ENCODE assay signal across 8 cellular contexts in the genomic region with DNA sequence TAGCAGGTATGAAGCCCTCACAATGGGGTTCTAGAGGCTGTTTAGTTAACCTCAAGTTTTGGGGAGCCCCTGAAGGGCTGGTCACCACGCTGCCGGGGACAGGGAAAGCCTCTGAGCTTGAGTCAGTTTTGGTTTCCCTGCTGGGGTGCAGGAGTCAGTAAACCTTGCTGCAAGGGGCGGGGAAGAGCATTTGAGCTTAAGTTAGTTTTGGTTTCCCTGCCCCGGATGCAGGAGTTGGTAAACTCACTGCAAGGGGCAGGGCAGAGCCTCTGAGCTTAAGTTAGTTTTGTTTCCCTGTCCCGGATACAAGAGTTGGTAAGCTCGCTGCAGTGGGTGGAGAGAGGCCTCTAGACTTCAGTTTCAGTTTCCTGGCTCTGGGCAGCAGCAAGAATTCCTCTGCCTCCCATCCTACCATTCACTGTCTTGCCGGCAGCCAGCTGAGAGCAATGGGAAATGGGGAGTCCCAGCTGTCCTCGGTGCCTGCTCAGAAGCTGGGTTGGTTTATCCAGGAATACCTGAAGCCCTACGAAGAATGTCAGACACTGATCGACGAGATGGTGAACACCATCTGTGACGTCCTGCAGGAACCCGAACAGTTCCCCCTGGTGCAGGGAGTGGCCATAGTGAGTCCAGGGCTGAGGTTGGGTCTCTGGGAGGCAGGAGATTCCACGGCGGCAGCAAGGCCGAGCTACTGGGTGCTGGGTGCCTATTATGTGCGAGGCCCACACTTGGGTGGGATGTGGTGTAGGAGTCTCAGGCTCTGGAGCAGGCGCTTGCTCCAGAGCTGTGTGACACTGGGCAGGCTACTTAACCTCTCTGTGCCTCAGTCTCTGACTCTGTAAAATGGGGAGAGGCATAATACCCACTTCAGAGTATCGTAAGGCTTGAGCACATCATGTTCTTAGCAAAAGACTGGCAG. TPM values are rescaled to one million over a fixed set of nuclear protein-coding genes. Genes with fewer than 3 reads are reported as not detected.
A peak's percentile ranks its signal among the peaks of the same experiment; 100 is the strongest.
DNase-seq lines count a peak whose midpoint lies in the region; ATAC-seq lines count a peak whose summit lies in the region.

A gene with protein sequence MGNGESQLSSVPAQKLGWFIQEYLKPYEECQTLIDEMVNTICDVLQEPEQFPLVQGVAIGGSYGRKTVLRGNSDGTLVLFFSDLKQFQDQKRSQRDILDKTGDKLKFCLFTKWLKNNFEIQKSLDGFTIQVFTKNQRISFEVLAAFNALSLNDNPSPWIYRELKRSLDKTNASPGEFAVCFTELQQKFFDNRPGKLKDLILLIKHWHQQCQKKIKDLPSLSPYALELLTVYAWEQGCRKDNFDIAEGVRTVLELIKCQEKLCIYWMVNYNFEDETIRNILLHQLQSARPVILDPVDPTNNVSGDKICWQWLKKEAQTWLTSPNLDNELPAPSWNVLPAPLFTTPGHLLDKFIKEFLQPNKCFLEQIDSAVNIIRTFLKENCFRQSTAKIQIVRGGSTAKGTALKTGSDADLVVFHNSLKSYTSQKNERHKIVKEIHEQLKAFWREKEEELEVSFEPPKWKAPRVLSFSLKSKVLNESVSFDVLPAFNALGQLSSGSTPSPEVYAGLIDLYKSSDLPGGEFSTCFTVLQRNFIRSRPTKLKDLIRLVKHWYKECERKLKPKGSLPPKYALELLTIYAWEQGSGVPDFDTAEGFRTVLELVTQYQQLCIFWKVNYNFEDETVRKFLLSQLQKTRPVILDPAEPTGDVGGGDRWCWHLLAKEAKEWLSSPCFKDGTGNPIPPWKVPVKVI (plus strand): TSS at position 357 of the 919 bp plus-strand sequence. CDS start 90 bp downstream, at position 447.

- DNase-seq in RPMI8226 (peak; percentile 91), left ventricle myocardium superior (peak; percentile 46), DMS153 treated with DMSO at 0.1 percent for 48 hours (lab: John Stamatoyannopoulos, UW; ENCODE audit: unreplicated experiment) (no peak), occipital lobe (lab: John Stamatoyannopoulos, UW) (no peak)
- DNase-seq in activated naive CD4-positive, alpha-beta T cell treated with anti-CD3 and anti-CD28 coated beads, Interleukin-2, amount 50 U/mL, for 72 hours (ENCODE audit: low spot score in 2 of 2), result peak; percentile 77 to 79
- peak; percentile 67 to 76 for DNase-seq in stimulated activated CD4-positive, alpha-beta T cell treated with anti-CD3 and anti-CD28 coated beads, Interleukin-15, amount 100 ng/mL, for 48 hours (ENCODE audit: low read depth in 2 of 2)

- H3K9me3 Mint-ChIP-seq in activated naive CD4-positive, alpha-beta T cell treated with anti-CD3 and anti-CD28 coated beads, Interleukin-2, amount 50 U/mL, for 72 hours, result peaks cover 0 to 21% of the 10 kb centered on the region in 2 donors

- H3K36me3 Mint-ChIP-seq in activated naive CD4-positive, alpha-beta T cell treated with anti-CD3 and anti-CD28 coated beads, Interleukin-2, amount 50 U/mL, for 72 hours, result peaks cover 38 to 52% of the 10 kb centered on the region in 2 donors

- peak within 1 kb of the TSS; percentile 91 to 99 for H3K27ac Mint-ChIP-seq in activated naive CD4-positive, alpha-beta T cell treated with anti-CD3 and anti-CD28 coated beads, Interleukin-2, amount 50 U/mL, for 72 hours

- ATAC-seq in GM18517 (IDR thresholded peaks at IDR 0.05; ENCODE audit: unreplicated experiment) (peak; percentile 93), HG02885 (IDR thresholded peaks at IDR 0.05; ENCODE audit: poor library complexity, unreplicated experiment) (peak; percentile 74), left ventricle myocardium superior (peak; percentile 96)
- peak; percentile 91 to 94 for ATAC-seq in activated naive CD4-positive, alpha-beta T cell treated with anti-CD3 and anti-CD28 coated beads, Interleukin-2, amount 50 U/mL, for 72 hours

- intact Hi-C loops in left ventricle myocardium superior (cut with micrococcal nuclease), result no loop called here

RNA-seq across cellular contexts. Expression of the gene that starts here (rescaled TPM):
- 100 to 1,000 TPM in 1 of 2 donors, 10 to 100 TPM in 1; 56.6 to 199 TPM for total RNA-seq in activated naive CD4-positive, alpha-beta T cell treated with anti-CD3 and anti-CD28 coated beads, Interleukin-2, amount 50 U/mL, for 72 hours
- 8.0 TPM for total RNA-seq in left ventricle myocardium superior
- 2.0 TPM for total RNA-seq in occipital lobe

Comparison
In these comparisons a context has a peak if more than half of its experiments do, and no peak if none do; other contexts are left out.
1. DNase-seq: peak in RPMI8226 (single experiment), activated naive CD4-positive, alpha-beta T cell treated with anti-CD3 and anti-CD28 coated beads, Interleukin-2, amount 50 U/mL, for 72 hours (2 of 2), left ventricle myocardium superior (single experiment) and stimulated activated CD4-positive, alpha-beta T cell treated with anti-CD3 and anti-CD28 coated beads, Interleukin-15, amount 100 ng/mL, for 48 hours (2 of 2); none in DMS153 treated with DMSO at 0.1 percent for 48 hours (single experiment) and occipital lobe (single experiment).
2. Peak in every context shown above with its lines, with median percentiles within 50 percentile points of each other: ATAC-seq.